ENCODE assay signal across 11 cellular contexts in the genomic region with DNA sequence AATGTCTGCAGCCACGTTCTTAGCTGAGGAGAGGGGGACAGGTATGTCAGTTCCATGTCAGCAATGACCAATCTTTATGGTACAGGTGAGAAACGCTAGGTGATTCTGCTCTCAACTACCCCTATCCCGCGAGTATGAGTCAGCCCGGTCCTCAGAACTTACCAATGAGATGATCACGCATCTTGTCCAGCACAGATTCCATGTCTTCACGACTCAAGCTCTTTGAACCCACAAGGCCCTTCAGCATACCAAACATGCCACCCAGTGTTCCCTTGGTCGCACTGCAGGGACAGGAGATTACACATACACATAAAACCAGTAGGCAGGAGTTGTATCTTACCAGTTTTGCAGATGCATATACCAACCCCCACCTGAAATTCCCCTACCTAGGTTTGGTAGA. TPM values are rescaled to one million over a fixed set of nuclear protein-coding genes. Genes with fewer than 3 reads are reported as not detected.
DNase-seq lines count a peak whose midpoint lies in the region; ATAC-seq and TF ChIP-seq lines count a peak whose summit lies in the region.
"Had no signal": no experiment of that assay in that cellular context is flagged by ENCODE, and none has a peak within 500 bp of the region (broad histone marks: within the 10 kb centered on the region; RNA-seq: fewer than 3 reads in every experiment).

No MANE protein-coding gene starts in this region.

- H3K4me1 ChIP-seq in left ventricle myocardium inferior: peaks cover 28% of the 10 kb centered on the region
- H3K4me1 ChIP-seq in testis: peaks cover 12% of the 10 kb centered on the region

- H3K27ac ChIP-seq in left ventricle myocardium inferior (replicated peaks) (no peak overlapping the region), testis (no peak overlapping the region)
- H3K27ac ChIP-seq: ovary had no signal

- no peaks in the 10 kb centered on the region for H3K9me3 ChIP-seq in left ventricle myocardium inferior (replicated peaks)
- H3K9me3 ChIP-seq in testis: no peaks in the 10 kb centered on the region
- H3K9me3 ChIP-seq: MG63, ovary had no signal

- H3K27me3 ChIP-seq in left ventricle myocardium inferior (ENCODE audit: low read depth) (no peaks in the 10 kb centered on the region), testis (no peaks in the 10 kb centered on the region)
- H3K27me3 ChIP-seq: MG63, ovary had no signal

- intact Hi-C loops in left ventricle myocardium inferior (cut with micrococcal nuclease) (no loop called here), left cardiac atrium (cut with DNase I) (loop anchor here in 1 of 2 donors (10.0 kb wide), 1 partner anchor 51 kb away; a partner anchor contains a TSS), testis (cut with DNase I; ENCODE audit: low total_unique reads) (no loop called here)

- WGBS in testis, 2 donors: 87 to 92% methylated on average over 8 of the region's 8 CpGs

- TF ChIP-seq CTCF in left ventricle myocardium inferior (IDR thresholded peaks at IDR 0.05; ENCODE audit: borderline replicate concordance) (peak; percentile 21), choroid plexus epithelial cell (conservative IDR thresholded peaks at IDR 0.05; ENCODE audit: low read depth, low read length) (peak; percentile 41), testis (IDR thresholded peaks at IDR 0.05) (no peak)

- DNase-seq in left ventricle myocardium inferior: no peak
- DNase-seq in left cardiac atrium: no peak
- DNase-seq in choroid plexus epithelial cell (ENCODE audit: low read depth): peak; percentile 65
- DNase-seq in testis: peak; percentile 43
- no peak for DNase-seq in stimulated activated CD4-positive, alpha-beta T cell treated with anti-CD3 and anti-CD28 coated beads, Interleukin-1b, Interleukin-23, amount 100 ng/mL, for 48 hours
- DNase-seq: activated T-cell treated with anti-CD3 and anti-CD28 coated beads, Interleukin-2, amount 50 U/mL, for 1 hour; AML-193; MG63; ovary; T-helper 9 cell had no signal

- H3K36me3 ChIP-seq in left ventricle myocardium inferior (peaks cover 66% of the 10 kb centered on the region), testis (ENCODE audit: low read depth, missing control alignments) (no peaks in the 10 kb centered on the region)
- H3K36me3 ChIP-seq: ovary had no signal

- no peak for ATAC-seq in left cardiac atrium
- no peak for ATAC-seq in HG03442 (IDR thresholded peaks at IDR 0.05; ENCODE audit: unreplicated experiment)

- H3K4me3 ChIP-seq in left ventricle myocardium inferior (no peak overlapping the region), choroid plexus epithelial cell (ENCODE audit: low read depth, low read length) (no peak overlapping the region), testis (no peak overlapping the region)
- H3K4me3 ChIP-seq: MG63, ovary had no signal

- no peak for TF ChIP-seq POLR2A in testis (IDR thresholded peaks at IDR 0.05)

RNA-seq across cellular contexts. Expression of a gene that starts 2.9 kb away (rescaled TPM):
- total RNA-seq in left ventricle myocardium inferior (64.2 TPM), left cardiac atrium (10 to 100 TPM; 65.1 to 95.7 TPM), testis (100 to 1,000 TPM; 105 to 122 TPM)
- polyA plus RNA-seq in testis (ENCODE audit: insufficient read depth, low read depth, low replicate concordance): 88.4 TPM

RNA-seq across cellular contexts. Expression of a gene that starts 3.2 kb away (rescaled TPM):
- total RNA-seq in left ventricle myocardium inferior (27.7 TPM), left cardiac atrium (10 to 100 TPM; 21.0 to 25.3 TPM), testis (10 to 100 TPM; 40.3 to 49.4 TPM)
- polyA plus RNA-seq in testis (ENCODE audit: insufficient read depth, low read depth, low replicate concordance): 31.6 TPM

RNA-seq across cellular contexts. Expression of a gene that starts 17.1 kb away (rescaled TPM):
- total RNA-seq in left ventricle myocardium inferior (6.0 TPM), left cardiac atrium (1 to 10 TPM; 7.6 to 8.7 TPM), testis (1 to 10 TPM; 5.7 to 5.9 TPM)
- polyA plus RNA-seq in testis (ENCODE audit: insufficient read depth, low read depth, low replicate concordance): 3.6 TPM

RNA-seq across cellular contexts. Expression of a gene that starts 38.1 kb away (rescaled TPM):
- total RNA-seq in left ventricle myocardium inferior (12.1 TPM), left cardiac atrium (10 to 100 TPM; 11.3 to 13.1 TPM), testis (10 to 100 TPM; 16.9 to 20.9 TPM)
- polyA plus RNA-seq in testis (ENCODE audit: insufficient read depth, low read depth, low replicate concordance): 16.8 TPM

RNA-seq across cellular contexts. Expression of a gene that starts 54.2 kb away (rescaled TPM):
- 26.7 TPM for total RNA-seq in left ventricle myocardium inferior
- 10 to 100 TPM; 14.8 to 19.1 TPM for total RNA-seq in left cardiac atrium
- total RNA-seq in testis: 10 to 100 TPM; 27.4 to 36.3 TPM
- polyA plus RNA-seq in testis (ENCODE audit: insufficient read depth, low read depth, low replicate concordance): 50.3 TPM

Comparison
In these comparisons a context has a peak if more than half of its experiments do, and no peak if none do; other contexts are left out.
1. DNase-seq: peak in choroid plexus epithelial cell (single experiment) and testis (single experiment); none in left ventricle myocardium inferior (single experiment), left cardiac atrium (single experiment) and stimulated activated CD4-positive, alpha-beta T cell treated with anti-CD3 and anti-CD28 coated beads, Interleukin-1b, Interleukin-23, amount 100 ng/mL, for 48 hours (single experiment).
2. CTCF ChIP-seq: peak in left ventricle myocardium inferior (single experiment) and choroid plexus epithelial cell (single experiment); none in testis (0 of 3).